7 cellular contexts compared by ENCODE assay signal in genomic region chr13:99085846-99086148, GRCh38.
DNase-seq lines count a peak whose midpoint lies in the region; ATAC-seq, FAIRE-seq and TF ChIP-seq lines count a peak whose summit lies in the region.

No MANE protein-coding gene starts in this region.

- H3K27ac Mint-ChIP-seq in activated T-helper 17 cell treated with anti-CD3 and anti-CD28 coated beads, Interleukin-2, amount 50 U/mL, for 72 hours = peak overlapping the region; percentile 87
- H3K27ac Mint-ChIP-seq in immature natural killer cell = peak overlapping the region in 5 of 6 donors; percentile 50 to 86 (median 70)

- H3K27me3 Mint-ChIP-seq in activated T-helper 17 cell treated with anti-CD3 and anti-CD28 coated beads, Interleukin-2, amount 50 U/mL, for 72 hours = no peaks in the 10 kb centered on the region
- peaks cover 9 to 19% (median 12%) of the 10 kb centered on the region in 3 donors for H3K27me3 Mint-ChIP-seq in immature natural killer cell (ENCODE audit: low read depth in 3 of 3)

- 2 to 9% (median 3%) methylated on average over 12 to 14 of the region's 14 CpGs for WGBS in stomach, 5 donors

- no peaks in the 10 kb centered on the region for H3K9me3 ChIP-seq in stomach

- H3K4me3 ChIP-seq in HL-60 (replicated peaks; ENCODE audit: insufficient read depth, low read length) = peak overlapping the region; percentile 21
- peak overlapping the region; percentile 75 to 87 (median 82) for H3K4me3 ChIP-seq in stomach

- peak overlapping the region; percentile 95 for H3K4me3 Mint-ChIP-seq in activated T-helper 17 cell treated with anti-CD3 and anti-CD28 coated beads, Interleukin-2, amount 50 U/mL, for 72 hours
- H3K4me3 Mint-ChIP-seq in immature natural killer cell = peak overlapping the region; percentile 70 to 81 (median 79)

- intact Hi-C loops in stomach (cut with DNase I; ENCODE audit: low total_unique reads) = no loop called here

- DNase-seq in HL-60 (ENCODE audit: low read depth in 1 of 2, low spot score in 1 of 2) = no peak
- DNase-seq in immature natural killer cell = no peak
- DNase-seq in stomach = no peak
- DNase-seq in RCC 7860 (ENCODE audit: low spot score) = no peak

- H3K4me1 Mint-ChIP-seq in activated T-helper 17 cell treated with anti-CD3 and anti-CD28 coated beads, Interleukin-2, amount 50 U/mL, for 72 hours = peaks cover 23% of the 10 kb centered on the region
- peaks cover 28 to 34% of the 10 kb centered on the region in 2 donors for H3K4me1 Mint-ChIP-seq in immature natural killer cell

- H3K9me3 Mint-ChIP-seq in activated T-helper 17 cell treated with anti-CD3 and anti-CD28 coated beads, Interleukin-2, amount 50 U/mL, for 72 hours = no peaks in the 10 kb centered on the region
- H3K9me3 Mint-ChIP-seq in immature natural killer cell = no peaks in the 10 kb centered on the region

- TF ChIP-seq CTCF in HL-60 (IDR thresholded peaks at IDR 0.05; ENCODE audit: insufficient read depth, low read length) = no peak
- TF ChIP-seq CTCF in stomach (IDR thresholded peaks at IDR 0.05) = no peak

- no peaks in the 10 kb centered on the region for H3K36me3 ChIP-seq in stomach

- TF ChIP-seq POLR2A in stomach (IDR thresholded peaks at IDR 0.05) = no peak

- FAIRE-seq in RCC 7860 (lab: Jason Lieb, UNC) = no peak

- peaks cover 7% of the 10 kb centered on the region for H3K36me3 Mint-ChIP-seq in activated T-helper 17 cell treated with anti-CD3 and anti-CD28 coated beads, Interleukin-2, amount 50 U/mL, for 72 hours (ENCODE audit: low read depth)
- no peaks in the 10 kb centered on the region for H3K36me3 Mint-ChIP-seq in immature natural killer cell

- H3K4me1 ChIP-seq in stomach = peaks cover 10 to 36% (median 34%) of the 10 kb centered on the region in 4 donors

- H3K27me3 ChIP-seq in HL-60 (ENCODE audit: insufficient read depth, poor library complexity, severe bottlenecking) (peaks cover 74% of the 10 kb centered on the region), stomach (peaks cover 0 to 23% (median 0%) of the 10 kb centered on the region in 3 donors)

- no peak overlapping the region for H3K27ac ChIP-seq in HL-60 (replicated peaks)
- peak overlapping the region; percentile 70 to 95 (median 89) for H3K27ac ChIP-seq in stomach

- no peak for TF ChIP-seq EP300 in stomach (IDR thresholded peaks at IDR 0.05)

- ATAC-seq in activated T-helper 17 cell treated with anti-CD3 and anti-CD28 coated beads, Interleukin-2, amount 50 U/mL, for 72 hours (replicated peaks) = no peak
- ATAC-seq in HG02973 (IDR thresholded peaks at IDR 0.05; ENCODE audit: unreplicated experiment) (no peak), HG02938 (IDR thresholded peaks at IDR 0.05; ENCODE audit: unreplicated experiment) (no peak)
